In the genomic region with DNA sequence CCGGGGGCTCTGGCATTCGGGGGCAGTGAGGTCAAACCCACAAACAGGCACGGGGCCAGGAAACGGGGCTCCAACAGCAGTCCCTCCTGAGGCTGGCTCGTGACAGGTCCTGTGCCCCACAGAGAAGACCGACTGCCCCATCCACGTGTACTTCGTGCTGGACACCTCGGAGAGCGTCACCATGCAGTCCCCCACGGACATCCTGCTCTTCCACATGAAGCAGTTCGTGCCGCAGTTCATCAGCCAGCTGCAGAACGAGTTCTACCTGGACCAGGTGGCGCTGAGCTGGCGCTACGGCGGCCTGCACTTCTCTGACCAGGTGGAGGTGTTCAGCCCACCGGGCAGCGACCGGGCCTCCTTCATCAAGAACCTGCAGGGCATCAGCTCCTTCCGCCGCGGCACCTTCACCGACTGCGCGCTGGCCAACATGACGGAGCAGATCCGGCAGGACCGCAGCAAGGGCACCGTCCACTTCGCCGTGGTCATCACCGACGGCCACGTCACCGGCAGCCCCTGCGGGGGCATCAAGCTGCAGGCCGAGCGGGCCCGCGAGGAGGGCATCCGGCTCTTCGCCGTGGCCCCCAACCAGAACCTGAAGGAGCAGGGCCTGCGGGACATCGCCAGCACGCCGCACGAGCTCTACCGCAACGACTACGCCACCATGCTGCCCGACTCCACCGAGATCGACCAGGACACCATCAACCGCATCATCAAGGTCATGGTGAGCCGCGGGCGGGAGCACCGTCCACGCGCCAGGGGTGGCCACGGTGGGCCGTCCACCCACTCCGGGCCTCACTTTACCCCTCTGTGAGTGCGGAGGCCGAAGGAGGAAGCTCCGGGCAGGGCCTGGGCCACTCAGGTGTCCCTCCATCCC, we compare ENCODE assay signal across 15 cellular contexts. TPM values are rescaled to one million over a fixed set of nuclear protein-coding genes. Genes with fewer than 3 reads are reported as not detected.
A peak's percentile ranks its signal among the peaks of the same experiment; 100 is the strongest.
DNase-seq lines count a peak whose midpoint lies in the region; ATAC-seq, FAIRE-seq and TF ChIP-seq lines count a peak whose summit lies in the region.
"Had no signal": no experiment of that assay in that cellular context is flagged by ENCODE, and none has a peak within 500 bp of the region (broad histone marks: within the 10 kb centered on the region; RNA-seq: fewer than 3 reads in every experiment).

No MANE protein-coding gene starts in this region.

- no peak overlapping the region for H3K27ac ChIP-seq in pancreas
- no peak overlapping the region for H3K27ac ChIP-seq in effector memory CD4-positive, alpha-beta T cell (ENCODE audit: insufficient read depth, low read length, poor library complexity, severe bottlenecking)

- peak; percentile 7 for DNase-seq in 8988T
- DNase-seq in GM12891 (ENCODE audit: insufficient read length, low spot score) = peak; percentile 10
- peak; percentile 3 for DNase-seq in endothelial cell (ENCODE audit: low spot score)
- DNase-seq in pancreas = peak in 5 of 6 donors; percentile 1 to 62 (median 33)
- no peak for DNase-seq in effector memory CD4-positive, alpha-beta T cell
- DNase-seq in HuH-7.5 (ENCODE audit: low spot score) = no peak
- DNase-seq: CD4-positive, CD25-positive, alpha-beta regulatory T cell; dermis blood vessel endothelial cell; GDM1 had no signal

- H3K9me3 ChIP-seq in pancreas = no peaks in the 10 kb centered on the region
- no peaks in the 10 kb centered on the region for H3K9me3 ChIP-seq in effector memory CD4-positive, alpha-beta T cell (ENCODE audit: control insufficient read depth, low read length)

- peaks cover 41% of the 10 kb centered on the region for H3K36me3 Mint-ChIP-seq in endothelial cell (ENCODE audit: low read depth, unreplicated experiment)
- H3K36me3 Mint-ChIP-seq: CD4-positive, CD25-positive, alpha-beta regulatory T cell had no signal

- intact Hi-C loops in pancreas (cut with DNase I) = no loop called here

- no peak overlapping the region for H3K4me3 Mint-ChIP-seq in endothelial cell (ENCODE audit: unreplicated experiment)
- H3K4me3 Mint-ChIP-seq: CD4-positive, CD25-positive, alpha-beta regulatory T cell; neural crest cell had no signal

- no peak for TF ChIP-seq POLR2A in GM12891 (IDR thresholded peaks at IDR 0.05; ENCODE audit: low read depth, low read length)

- TF ChIP-seq CTCF in endothelial cell (IDR thresholded peaks at IDR 0.05; ENCODE audit: unreplicated experiment) = no peak
- no peak for TF ChIP-seq CTCF in pancreas (IDR thresholded peaks at IDR 0.05)

- ATAC-seq in pancreas (no peak), GM21528 (IDR thresholded peaks at IDR 0.05; ENCODE audit: low FRiP score, unreplicated experiment) (no peak), GM21529 (IDR thresholded peaks at IDR 0.05; ENCODE audit: unreplicated experiment) (no peak)
- ATAC-seq: activated CD4-positive, CD25-positive, alpha-beta regulatory T cell treated with anti-CD3 and anti-CD28 coated beads, Interleukin-2, amount 50 U/mL, for 24 hours had no signal

- 84 to 91% methylated on average over 69 of the region's 69 CpGs for WGBS in pancreas, 2 donors

- no peaks in the 10 kb centered on the region for H3K36me3 ChIP-seq in pancreas
- H3K36me3 ChIP-seq in effector memory CD4-positive, alpha-beta T cell (ENCODE audit: control insufficient read depth, insufficient read depth, low read length) = no peaks in the 10 kb centered on the region

- FAIRE-seq in GM12891 (lab: Jason Lieb, UNC) = no peak
- FAIRE-seq in pancreas (lab: Jason Lieb, UNC) = no peak
- FAIRE-seq: islet of Langerhans had no signal

- no peaks in the 10 kb centered on the region for H3K4me1 Mint-ChIP-seq in endothelial cell (ENCODE audit: unreplicated experiment)
- H3K4me1 Mint-ChIP-seq: CD4-positive, CD25-positive, alpha-beta regulatory T cell; neural crest cell had no signal

- no peaks in the 10 kb centered on the region for H3K4me1 ChIP-seq in pancreas
- H3K4me1 ChIP-seq in effector memory CD4-positive, alpha-beta T cell (ENCODE audit: control insufficient read depth, insufficient read depth, low read length, poor library complexity, severe bottlenecking) = no peaks in the 10 kb centered on the region

- H3K27me3 ChIP-seq in pancreas = no peaks in the 10 kb centered on the region
- H3K27me3 ChIP-seq in effector memory CD4-positive, alpha-beta T cell (replicated peaks; ENCODE audit: control insufficient read depth, insufficient read depth, low read length, poor library complexity, severe bottlenecking) = no peaks in the 10 kb centered on the region

- H3K4me3 ChIP-seq in pancreas = no peak overlapping the region
- H3K4me3 ChIP-seq in effector memory CD4-positive, alpha-beta T cell (ENCODE audit: insufficient read depth, low read depth, low read length, poor library complexity, severe bottlenecking) = no peak overlapping the region

- no peak overlapping the region for H3K27ac Mint-ChIP-seq in endothelial cell (ENCODE audit: unreplicated experiment)
- H3K27ac Mint-ChIP-seq: CD4-positive, CD25-positive, alpha-beta regulatory T cell had no signal

- H3K9me3 Mint-ChIP-seq in endothelial cell (ENCODE audit: unreplicated experiment) = peaks cover 3% of the 10 kb centered on the region

- H3K27me3 Mint-ChIP-seq in endothelial cell (ENCODE audit: unreplicated experiment) = peaks cover 5% of the 10 kb centered on the region

TF ChIP-seq in GM12891, 5 proteins besides CTCF, POLR2A, EP300 and RAD21:
- TF ChIP-seq TAF1 (IDR thresholded peaks at IDR 0.05; ENCODE audit: low read depth, low read length) = no peak
- TF ChIP-seq PAX5 (IDR thresholded peaks at IDR 0.05; ENCODE audit: insufficient read depth, low read length, severe bottlenecking) = no peak
- no peak for TF ChIP-seq POLR2AphosphoS5 (IDR thresholded peaks at IDR 0.05; ENCODE audit: low read depth, low read length)
- TF ChIP-seq SPI1 (IDR thresholded peaks at IDR 0.05; ENCODE audit: low read depth, low read length) = no peak
- no peak for TF ChIP-seq POU2F2 (IDR thresholded peaks at IDR 0.05; ENCODE audit: low read depth, low read length)

RNA-seq across cellular contexts. Expression of a gene that starts 14.2 kb away (rescaled TPM):
- polyA plus RNA-seq in GM12891 (2012; ENCODE audit: low read depth, missing spikeins) = 1.5 TPM
- total RNA-seq in endothelial cell (ENCODE audit: unreplicated experiment) (378 TPM), pancreas (100 to 1,000 TPM in 1 of 6 donors, 10 to 100 TPM in 5; 15.2 to 135 (median 45.5) TPM)
- 100 to 1,000 TPM in 1 of 2 donors, 10 to 100 TPM in 1; 66.9 to 116 TPM for polyA plus RNA-seq in pancreas

RNA-seq across cellular contexts. Expression of a gene that starts 43.3 kb away (rescaled TPM):
- polyA plus RNA-seq in GM12891 (2012; ENCODE audit: low read depth, missing spikeins) = 0.45 TPM
- total RNA-seq in endothelial cell (ENCODE audit: unreplicated experiment) (1.5 TPM), pancreas (1 to 10 TPM in 1 of 6 donors, under 1 TPM in 5; 0.31 to 1.4 (median 0.42) TPM)
- polyA plus RNA-seq in pancreas = 10 to 100 TPM in 1 of 2 donors, 1 to 10 TPM in 1; 4.9 to 14.0 TPM
- total RNA-seq: CD4-positive, CD25-positive, alpha-beta regulatory T cell; LHCN-M2 had no signal

Comparison
In these comparisons a context has a peak if more than half of its experiments do, and no peak if none do; other contexts are left out.
1. DNase-seq: peak in 8988T (single experiment), GM12891 (single experiment), endothelial cell (single experiment) and pancreas (5 of 6); none in effector memory CD4-positive, alpha-beta T cell (0 of 3) and HuH-7.5 (single experiment).